Comparison of ENCODE assay signal across 8 cellular contexts in genomic region chr18:34709631-34710429, GRCh38. TPM values are rescaled to one million over a fixed set of nuclear protein-coding genes. Genes with fewer than 3 reads are reported as not detected.
DNase-seq lines count a peak whose midpoint lies in the region; ATAC-seq and TF ChIP-seq lines count a peak whose summit lies in the region.

Gene DTNA (plus strand): TSS chr18:34710298. CDS start chr18:34755977, 45,679 bp downstream.

- H3K27ac Mint-ChIP-seq in immature natural killer cell, result no peak within 1 kb of the TSS

- H3K27me3 ChIP-seq in HUES64 (ENCODE audit: insufficient read depth, low read length) (no peaks in the 10 kb centered on the region), SJCRH30 (no peaks in the 10 kb centered on the region), osteoblast (ENCODE audit: insufficient read depth, low read length) (no peaks in the 10 kb centered on the region)

- H3K9ac ChIP-seq in HUES64 (ENCODE audit: low read depth, low read length), result peak within 1 kb of the TSS; percentile 37; the same call in 1 of the 2 replicates

- no peaks in the 10 kb centered on the region for H3K4me1 Mint-ChIP-seq in immature natural killer cell

- H3K36me3 Mint-ChIP-seq in immature natural killer cell, result no peaks in the 10 kb centered on the region

- ATAC-seq in HG02610 (IDR thresholded peaks at IDR 0.05; ENCODE audit: unreplicated experiment), result no peak

- H3K27me3 Mint-ChIP-seq in immature natural killer cell (ENCODE audit: low read depth in 3 of 3), result peaks cover 2 to 10% (median 6%) of the 10 kb centered on the region in 3 donors

- DNase-seq in SJCRH30, result peak; percentile 16 to 55
- DNase-seq in fibroblast of villous mesenchyme (ENCODE audit: low read depth), result peak; percentile 93
- no peak for DNase-seq in osteoblast (ENCODE audit: insufficient read length, low spot score, missing footprints)
- no peak for DNase-seq in immature natural killer cell
- DNase-seq in posterior cingulate gyrus, result no peak
- DNase-seq in DMS79 (lab: John Stamatoyannopoulos, UW), result no peak

- H3K9me3 Mint-ChIP-seq in immature natural killer cell, result peaks cover 0 to 2% (median 0%) of the 10 kb centered on the region in 6 donors

- no peak within 1 kb of the TSS for H3K27ac ChIP-seq in HUES64 (ENCODE audit: low read depth, low read length)
- H3K27ac ChIP-seq in SJCRH30, result peak within 1 kb of the TSS; percentile 48
- peak within 1 kb of the TSS; percentile 95 for H3K27ac ChIP-seq in osteoblast (ENCODE audit: low read depth, low read length)

- H3K36me3 ChIP-seq in HUES64 (ENCODE audit: insufficient read depth, low read length), result no peaks in the 10 kb centered on the region
- H3K36me3 ChIP-seq in SJCRH30, result no peaks in the 10 kb centered on the region
- no peaks in the 10 kb centered on the region for H3K36me3 ChIP-seq in osteoblast (ENCODE audit: insufficient read depth, low read length)

- H3K4me1 ChIP-seq in HUES64 (ENCODE audit: insufficient read depth, low read length), result peaks cover 54% of the 10 kb centered on the region
- H3K4me1 ChIP-seq in SJCRH30, result peaks cover 23% of the 10 kb centered on the region
- H3K4me1 ChIP-seq in osteoblast (ENCODE audit: insufficient read depth, low read length), result peaks cover 44% of the 10 kb centered on the region

- intact Hi-C loops in posterior cingulate gyrus (cut with DNase I), result no loop called here

- H3K9me3 ChIP-seq in HUES64 (ENCODE audit: insufficient read depth, low read depth, low read length), result no peaks in the 10 kb centered on the region
- no peaks in the 10 kb centered on the region for H3K9me3 ChIP-seq in SJCRH30 (replicated peaks)
- H3K9me3 ChIP-seq in osteoblast (ENCODE audit: low read depth, low read length), result no peaks in the 10 kb centered on the region

- H3K4me3 Mint-ChIP-seq in immature natural killer cell, result no peak within 1 kb of the TSS

- TF ChIP-seq CTCF in fibroblast of villous mesenchyme (IDR thresholded peaks at IDR 0.05; ENCODE audit: insufficient read depth, low read depth, low read length) (no peak), osteoblast (IDR thresholded peaks at IDR 0.05; ENCODE audit: extremely low read depth, low read depth, low read length) (no peak)

- no peaks in the 10 kb centered on the region for H3K79me2 ChIP-seq in osteoblast (ENCODE audit: insufficient read depth, low read length)

- peak within 1 kb of the TSS; percentile 84 for H3K4me2 ChIP-seq in osteoblast (ENCODE audit: insufficient read depth, low read length)

- 81% methylated on average over 2 of the region's 2 CpGs for WGBS in HUES64

- no peaks in the 10 kb centered on the region for H4K20me1 ChIP-seq in osteoblast (ENCODE audit: insufficient read depth, low read length)

- peak within 1 kb of the TSS; percentile 49 for H2AFZ ChIP-seq in osteoblast (ENCODE audit: low read length)

- H3K4me3 ChIP-seq in HUES64 (ENCODE audit: low read length) (peak within 1 kb of the TSS; percentile 16; the same call in 1 of the 2 replicates), SJCRH30 (peak within 1 kb of the TSS; percentile 61), fibroblast of villous mesenchyme (ENCODE audit: low read depth, low read length) (peak within 1 kb of the TSS; percentile 53), osteoblast (ENCODE audit: insufficient read depth, low read length) (peak within 1 kb of the TSS; percentile 70)

RNA-seq across cellular contexts. Expression of gene DTNA, which starts in this region (rescaled TPM):
- polyA plus RNA-seq in HUES64 (2013, experiment 1 of 2), result 11.8 TPM
- polyA plus RNA-seq in HUES64 (2013, experiment 2 of 2), result 15.2 TPM
- total RNA-seq in SJCRH30 (2014; rRNA removed; shearing (Covaris generic)), result 11.9 and 12.4 TPM in 2 replicates
- 6.8 and 18.1 TPM in 2 replicates for total RNA-seq in fibroblast of villous mesenchyme
- total RNA-seq in osteoblast, result 10.1 and 11.5 TPM in 2 replicates
- under 1 TPM in 1 of 3 donors, not detected in 2; 0.49 TPM for polyA plus RNA-seq in immature natural killer cell

Comparison
In these comparisons a context has a peak if more than half of its experiments do, and no peak if none do; other contexts are left out.
1. H3K4me3 ChIP-seq: peak in every context shown above with its lines; median percentile 70 in osteoblast; 61 in SJCRH30; 53 in fibroblast of villous mesenchyme; 16 in HUES64.
2. DNase-seq: peak in SJCRH30 (2 of 2) and fibroblast of villous mesenchyme (single experiment); none in osteoblast (single experiment), immature natural killer cell (0 of 3), posterior cingulate gyrus (0 of 10) and DMS79 (single experiment).